In genomic region chr12:62434504-62435336, GRCh38 we compare ENCODE assay signal across 8 cellular contexts. TPM values are rescaled to one million over a fixed set of nuclear protein-coding genes. Genes with fewer than 3 reads are reported as not detected.
DNase-seq lines count a peak whose midpoint lies in the region; ATAC-seq and TF ChIP-seq lines count a peak whose summit lies in the region.

No MANE protein-coding gene starts in this region.

- WGBS in mesodermal cell (ENCODE audit: insufficient coverage in 2 of 2), 2 experiments = 43 to 47% methylated on average over 6 to 9 of the region's 17 CpGs
- 44 to 46% methylated on average over 17 of the region's 17 CpGs for WGBS in aorta, 2 donors

- ATAC-seq in aorta (ENCODE audit: low FRiP score) (peak; percentile 20), GM21526 (IDR thresholded peaks at IDR 0.05; ENCODE audit: low FRiP score, unreplicated experiment) (no peak)

- intact Hi-C loops in aorta (cut with DNase I) = loop anchor here (5.0 to 10.0 kb wide), 3 partner anchors 170 to 363 kb away; partner anchors contain the start of gene USP15 (in 1 of the 2)

- H3K4me3 ChIP-seq in cardiac fibroblast (replicated peaks in 1 of 2; ENCODE audit: low read depth in 2 of 2, low read length in 2 of 2) (peak overlapping the region; percentile 43 to 54), mesodermal cell (ENCODE audit: extremely low read depth, insufficient read depth, low read length, poor library complexity, severe bottlenecking) (peak overlapping the region; percentile 28), aorta (ENCODE audit: low read length in 2 of 2) (peak overlapping the region; percentile 23 to 32)

- H3K27me3 ChIP-seq in aorta (ENCODE audit: control insufficient read depth in 1 of 2, insufficient read depth in 2 of 2, low read length in 1 of 2) = no peaks in the 10 kb centered on the region

- H3K9me3 ChIP-seq in mesodermal cell (ENCODE audit: control insufficient read depth, low read length) = no peaks in the 10 kb centered on the region
- no peaks in the 10 kb centered on the region for H3K9me3 ChIP-seq in aorta (ENCODE audit: control insufficient read depth, low read length)

- peak; percentile 5 for DNase-seq in activated CD4-positive, alpha-beta T cell treated with anti-CD3 and anti-CD28 coated beads for 48 hours
- no peak for DNase-seq in activated CD4-positive, alpha-beta T cell treated with anti-CD3 and anti-CD28 coated beads for 4 hours
- DNase-seq in NCI-H146 (lab: John Stamatoyannopoulos, UW) (peak; percentile 44), cardiac fibroblast (ENCODE audit: low read depth in 2 of 2) (no peak), aorta (no peak), KG1 (lab: John Stamatoyannopoulos, UW) (no peak)

- H3K4me1 ChIP-seq in mesodermal cell (ENCODE audit: control insufficient read depth, insufficient read depth, low read length, poor library complexity, severe bottlenecking) (no peaks in the 10 kb centered on the region), aorta (ENCODE audit: control insufficient read depth in 1 of 2, insufficient read depth in 2 of 2, low read length in 2 of 2) (no peaks in the 10 kb centered on the region)

- no peak for TF ChIP-seq CTCF in cardiac fibroblast (IDR thresholded peaks at IDR 0.05; ENCODE audit: low read depth, low read length)

- H3K36me3 ChIP-seq in mesodermal cell (ENCODE audit: control insufficient read depth, insufficient read depth, low read length) (no peaks in the 10 kb centered on the region), aorta (ENCODE audit: control insufficient read depth in 1 of 2, insufficient read depth in 2 of 2, low read length in 1 of 2) (no peaks in the 10 kb centered on the region)

- H3K27ac ChIP-seq in mesodermal cell (ENCODE audit: low read depth, low read length, severe bottlenecking) (no peak overlapping the region), aorta (ENCODE audit: low read depth in 1 of 2, low read length in 2 of 2) (no peak overlapping the region)

RNA-seq across cellular contexts. Expression of gene MON2, which starts 31.9 kb away (rescaled TPM):
- polyA plus RNA-seq in mesodermal cell (2013, experiment 1 of 2) = 28.0 TPM
- polyA plus RNA-seq in mesodermal cell (2013, experiment 2 of 2) = 29.4 TPM
- 100 to 1,000 TPM in 1 of 2 donors, 10 to 100 TPM in 1; 98.1 to 106 TPM for total RNA-seq in aorta
- polyA plus RNA-seq in aorta = 10 to 100 TPM in 1 of 2 donors, 1 to 10 TPM in 1; 3.6 to 28.0 TPM

Comparison
In these comparisons a context has a peak if more than half of its experiments do, and no peak if none do; other contexts are left out.
1. DNase-seq: peak in activated CD4-positive, alpha-beta T cell treated with anti-CD3 and anti-CD28 coated beads for 48 hours (single experiment) and NCI-H146 (single experiment); none in activated CD4-positive, alpha-beta T cell treated with anti-CD3 and anti-CD28 coated beads for 4 hours (0 of 2), cardiac fibroblast (0 of 2), aorta (0 of 2) and KG1 (single experiment).
2. Peak in every context shown above with its lines, with median percentiles within 50 percentile points of each other: H3K4me3 ChIP-seq.